In the genomic region with DNA sequence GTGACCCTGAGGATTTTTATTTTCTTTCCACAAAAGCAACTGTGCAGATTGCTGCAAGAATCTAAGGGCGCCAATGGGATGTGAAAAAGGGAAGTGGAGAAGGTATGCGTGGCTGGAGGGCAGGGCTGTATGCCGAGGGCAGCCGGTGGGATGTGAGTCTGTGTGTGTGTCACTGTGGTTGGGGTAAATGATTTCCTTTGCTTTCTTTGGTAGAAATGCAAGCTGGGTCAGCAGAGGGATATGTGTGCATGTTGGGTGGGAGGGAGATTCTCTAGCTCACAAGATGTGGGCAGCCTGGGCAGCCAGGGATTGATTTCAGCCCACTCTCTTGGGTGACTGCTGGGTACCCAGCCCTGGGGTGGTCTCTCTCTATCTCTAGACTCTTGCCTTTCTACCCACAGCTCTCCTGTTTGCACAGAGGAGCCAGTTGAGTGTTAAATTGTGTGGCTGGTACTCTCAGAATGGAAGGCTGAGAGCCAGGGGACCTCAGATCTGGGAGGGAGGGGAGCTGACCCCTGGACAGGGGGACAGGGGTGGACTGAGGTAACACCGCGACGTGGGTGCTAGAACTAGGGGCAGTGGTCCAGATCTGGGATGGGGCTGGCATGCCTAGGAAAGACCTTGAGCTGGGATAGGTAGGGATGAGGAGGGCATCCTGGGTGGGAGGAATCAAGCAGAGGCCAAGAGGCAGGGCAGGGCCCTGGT, we compare ENCODE assay signal across 12 cellular contexts. TPM values are rescaled to one million over a fixed set of nuclear protein-coding genes. Genes with fewer than 3 reads are reported as not detected.
A peak's percentile ranks its signal among the peaks of the same experiment; 100 is the strongest.
DNase-seq lines count a peak whose midpoint lies in the region; ATAC-seq, FAIRE-seq and TF ChIP-seq lines count a peak whose summit lies in the region.
"Had no signal": no experiment of that assay in that cellular context is flagged by ENCODE, and none has a peak within 500 bp of the region (broad histone marks: within the 10 kb centered on the region; RNA-seq: fewer than 3 reads in every experiment).

No MANE protein-coding gene starts in this region.

- H3K9ac ChIP-seq in kidney (ENCODE audit: low read length in 2 of 2) = no peak overlapping the region

- ATAC-seq in HG03097 (IDR thresholded peaks at IDR 0.05; ENCODE audit: low FRiP score, unreplicated experiment) = peak; percentile 55
- no peak; the same call in 2 of the 3 replicates for ATAC-seq in RWPE2 (ENCODE audit: low read depth)
- ATAC-seq in HG03439 (IDR thresholded peaks at IDR 0.05; ENCODE audit: unreplicated experiment) = no peak
- no peak for ATAC-seq in foreskin keratinocyte
- ATAC-seq: left lobe of liver had no signal

- peak; percentile 75 for DNase-seq in EL
- DNase-seq in RWPE2 (ENCODE audit: low spot score) = peak; percentile 44
- DNase-seq in kidney = peak; percentile 64
- DNase-seq in dermis blood vessel endothelial cell = no peak
- DNase-seq in foreskin keratinocyte = no peak
- no peak for DNase-seq in NCI-H1694 (lab: John Stamatoyannopoulos, UW)
- DNase-seq: GF-D8 had no signal

- H3K9me3 ChIP-seq in RWPE2 (ENCODE audit: severe bottlenecking) (no peaks in the 10 kb centered on the region), kidney (ENCODE audit: control insufficient read depth in 1 of 2, low read length in 2 of 2) (no peaks in the 10 kb centered on the region)
- H3K9me3 ChIP-seq: breast epithelium had no signal

- intact Hi-C loops in kidney (cut with DNase I) = no loop called here

- H3K27ac ChIP-seq in RWPE2 (ENCODE audit: poor library complexity, severe bottlenecking) (peak overlapping the region; percentile 34), kidney (ENCODE audit: low read depth in 2 of 2, low read length in 2 of 2) (no peak overlapping the region), foreskin keratinocyte (no peak overlapping the region)
- H3K27ac ChIP-seq: breast epithelium, SK-N-MC had no signal

- no peak for FAIRE-seq in kidney (lab: Jason Lieb, UNC)

- H3K36me3 ChIP-seq in RWPE2 (ENCODE audit: low read depth) (peaks cover 25% of the 10 kb centered on the region), kidney (ENCODE audit: control insufficient read depth in 1 of 2, insufficient read depth in 2 of 2, low read length in 2 of 2) (no peaks in the 10 kb centered on the region)
- H3K36me3 ChIP-seq: breast epithelium had no signal

- TF ChIP-seq CTCF in RWPE2 (IDR thresholded peaks at IDR 0.05; ENCODE audit: poor library complexity, severe bottlenecking) = no peak
- no peak for TF ChIP-seq CTCF in kidney (IDR thresholded peaks at IDR 0.05; ENCODE audit: borderline replicate concordance, extremely low read depth, insufficient read depth)
- no peak for TF ChIP-seq CTCF in foreskin keratinocyte (conservative IDR thresholded peaks at IDR 0.05)

- H3K4me3 ChIP-seq in RWPE2 (ENCODE audit: severe bottlenecking) (no peak overlapping the region), kidney (ENCODE audit: low read length in 2 of 2) (no peak overlapping the region)
- H3K4me3 ChIP-seq: breast epithelium, SK-N-MC had no signal

- H3K27me3 ChIP-seq in RWPE2 (ENCODE audit: insufficient read depth, poor library complexity, severe bottlenecking) (no peaks in the 10 kb centered on the region), foreskin keratinocyte (no peaks in the 10 kb centered on the region)
- H3K27me3 ChIP-seq: breast epithelium had no signal

- H3K4me1 ChIP-seq in RWPE2 (ENCODE audit: insufficient read depth, poor library complexity, severe bottlenecking) (peaks cover 25% of the 10 kb centered on the region), kidney (ENCODE audit: control insufficient read depth in 1 of 2, insufficient read depth in 1 of 2, low read depth in 1 of 2, low read length in 2 of 2) (peaks cover 0 to 14% of the 10 kb centered on the region in 2 donors), foreskin keratinocyte (peaks cover 8% of the 10 kb centered on the region)

RNA-seq across cellular contexts. Expression of a gene that starts 3.5 kb away (rescaled TPM):
- 21.0 TPM for total RNA-seq in kidney
- 6.3 TPM for polyA plus RNA-seq in kidney (ENCODE audit: insufficient read depth, low read depth, low replicate concordance)
- total RNA-seq in dermis blood vessel endothelial cell = 13.1 and 23.5 TPM in 2 replicates
- 4.8 and 8.3 TPM in 2 replicates for total RNA-seq in foreskin keratinocyte
- 5.4 and 7.7 TPM in 2 replicates for polyA plus RNA-seq in foreskin keratinocyte

Comparison
In these comparisons a context has a peak if more than half of its experiments do, and no peak if none do; other contexts are left out.
1. DNase-seq: peak in EL (single experiment), RWPE2 (single experiment) and kidney (single experiment); none in dermis blood vessel endothelial cell (single experiment), foreskin keratinocyte (0 of 2) and NCI-H1694 (single experiment).